In the genomic region with DNA sequence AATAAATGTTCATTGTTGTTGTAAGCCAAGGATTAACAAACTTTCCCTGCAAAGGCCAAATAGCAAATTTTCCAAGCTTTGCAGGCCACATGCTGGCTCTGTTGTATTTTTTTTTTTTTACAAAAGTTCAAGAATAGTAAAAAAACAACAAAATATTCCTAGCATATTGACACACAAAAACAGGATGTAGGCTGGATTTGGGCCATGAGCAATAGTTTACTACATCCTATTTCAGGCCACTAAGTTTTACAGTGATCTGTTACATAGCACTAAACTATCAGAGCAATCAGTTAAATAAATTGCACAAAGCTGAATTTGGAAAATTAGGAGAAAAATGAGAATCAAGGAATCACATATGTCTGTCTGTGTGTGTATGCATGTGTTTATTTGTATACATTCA, we compare ENCODE assay signal across 20 cellular contexts.
DNase-seq lines count a peak whose midpoint lies in the region; ATAC-seq and TF ChIP-seq lines count a peak whose summit lies in the region.
"Had no signal": no experiment of that assay in that cellular context is flagged by ENCODE, and none has a peak within 500 bp of the region (broad histone marks: within the 10 kb centered on the region; RNA-seq: fewer than 3 reads in every experiment).

No MANE protein-coding gene starts in this region.

- H3K4me1 ChIP-seq in right atrium auricular region: peaks cover 0 to 5% of the 10 kb centered on the region in 2 donors
- H3K4me1 ChIP-seq in psoas muscle: no peaks in the 10 kb centered on the region
- H3K4me1 ChIP-seq: BLaER1 treated with 17β-estradiol and CSF1 and Interleukin-3, amounts not matched to agents 10 nM and 100 nM; Caco-2 had no signal

- TF ChIP-seq CTCF in right atrium auricular region (IDR thresholded peaks at IDR 0.05): no peak
- no peak for TF ChIP-seq CTCF in fibroblast of pulmonary artery (IDR thresholded peaks at IDR 0.05; ENCODE audit: low read length, missing control alignments)
- no peak for TF ChIP-seq CTCF in glutamatergic neuron (IDR thresholded peaks at IDR 0.05; ENCODE audit: partially characterized antibody, unreplicated experiment)
- TF ChIP-seq CTCF in psoas muscle (IDR thresholded peaks at IDR 0.05): no peak

- intact Hi-C loops in left ventricle myocardium superior (cut with micrococcal nuclease): no loop called here
- intact Hi-C loops in psoas muscle (cut with DNase I): no loop called here

- H3K36me3 Mint-ChIP-seq in glutamatergic neuron (ENCODE audit: unreplicated experiment): no peaks in the 10 kb centered on the region
- no peaks in the 10 kb centered on the region for H3K36me3 Mint-ChIP-seq in activated CD8-positive, alpha-beta T cell treated with anti-CD3 and anti-CD28 coated beads, Interleukin-2, amount 10 ng/mL, durations not matched to agents 7 days and 5 days (ENCODE audit: low read depth)
- H3K36me3 Mint-ChIP-seq: CD8-positive, alpha-beta T cell had no signal

- peaks cover 5% of the 10 kb centered on the region for H3K27me3 Mint-ChIP-seq in glutamatergic neuron (ENCODE audit: unreplicated experiment)
- no peaks in the 10 kb centered on the region for H3K27me3 Mint-ChIP-seq in activated CD8-positive, alpha-beta T cell treated with anti-CD3 and anti-CD28 coated beads, Interleukin-2, amount 10 ng/mL, durations not matched to agents 7 days and 5 days (ENCODE audit: low read depth)
- H3K27me3 Mint-ChIP-seq: B cell; CD4-positive, alpha-beta T cell had no signal

- no peaks in the 10 kb centered on the region for H3K27me3 ChIP-seq in right atrium auricular region
- no peaks in the 10 kb centered on the region for H3K27me3 ChIP-seq in psoas muscle (ENCODE audit: insufficient read depth in 3 of 3, low read length in 2 of 3)
- H3K27me3 ChIP-seq: BLaER1 treated with 17β-estradiol and CSF1 and Interleukin-3, amounts not matched to agents 10 nM and 100 nM had no signal

- no peak for DNase-seq in left ventricle myocardium superior
- no peak for DNase-seq in right atrium auricular region (ENCODE audit: low spot score)
- DNase-seq in dermis blood vessel endothelial cell: peak; percentile 11
- DNase-seq in fibroblast of pulmonary artery (ENCODE audit: low read depth): peak; percentile 21
- DNase-seq in glutamatergic neuron: no peak
- DNase-seq in psoas muscle: no peak
- no peak for DNase-seq in activated CD8-positive, alpha-beta T cell treated with anti-CD3 and anti-CD28 coated beads, Interleukin-2, amount 10 ng/mL, durations not matched to agents 7 days and 5 days
- DNase-seq: 8988T; ACHN; AML-193; Caco-2; Calu3; CD4-positive, alpha-beta T cell; CD8-positive, alpha-beta T cell; DMS79 treated with DMSO at 0.1 percent for 48 hours; GF-D8 had no signal

- H3K4me1 Mint-ChIP-seq in glutamatergic neuron (ENCODE audit: low read depth, unreplicated experiment): peaks cover 17% of the 10 kb centered on the region
- H3K4me1 Mint-ChIP-seq in activated CD8-positive, alpha-beta T cell treated with anti-CD3 and anti-CD28 coated beads, Interleukin-2, amount 10 ng/mL, durations not matched to agents 7 days and 5 days (ENCODE audit: low read depth): no peaks in the 10 kb centered on the region
- H3K4me1 Mint-ChIP-seq: B cell had no signal

- POLR2A ChIA-PET in activated CD8-positive, alpha-beta T cell treated with anti-CD3 and anti-CD28 coated beads, Interleukin-2, amount 10 ng/mL, durations not matched to agents 7 days and 5 days (lab: Charles Lee): no interaction called here

- H3K9me3 Mint-ChIP-seq in glutamatergic neuron (ENCODE audit: unreplicated experiment): peaks cover 6% of the 10 kb centered on the region
- H3K9me3 Mint-ChIP-seq in activated CD8-positive, alpha-beta T cell treated with anti-CD3 and anti-CD28 coated beads, Interleukin-2, amount 10 ng/mL, durations not matched to agents 7 days and 5 days (ENCODE audit: insufficient read depth): no peaks in the 10 kb centered on the region
- H3K9me3 Mint-ChIP-seq: CD4-positive, alpha-beta T cell; CD8-positive, alpha-beta T cell had no signal

- ATAC-seq in left ventricle myocardium superior (peak; percentile 28), psoas muscle (no peak), HG02840 (IDR thresholded peaks at IDR 0.05; ENCODE audit: low FRiP score, unreplicated experiment) (no peak)
- ATAC-seq in activated CD8-positive, alpha-beta T cell treated with anti-CD3 and anti-CD28 coated beads, Interleukin-2, amount 10 ng/mL, durations not matched to agents 7 days and 5 days: no peak
- ATAC-seq: CD8-positive, alpha-beta T cell had no signal

- H3K4me3 Mint-ChIP-seq in glutamatergic neuron (ENCODE audit: unreplicated experiment): no peak overlapping the region
- no peak overlapping the region for H3K4me3 Mint-ChIP-seq in activated CD8-positive, alpha-beta T cell treated with anti-CD3 and anti-CD28 coated beads, Interleukin-2, amount 10 ng/mL, durations not matched to agents 7 days and 5 days
- H3K4me3 Mint-ChIP-seq: B cell; CD4-positive, alpha-beta T cell; CD8-positive, alpha-beta T cell had no signal

- CTCF ChIA-PET in activated CD8-positive, alpha-beta T cell treated with anti-CD3 and anti-CD28 coated beads, Interleukin-2, amount 10 ng/mL, durations not matched to agents 7 days and 5 days (lab: Charles Lee): no interaction called here

- H3K36me3 ChIP-seq in right atrium auricular region (no peaks in the 10 kb centered on the region), psoas muscle (ENCODE audit: insufficient read depth in 1 of 2, low read depth in 1 of 2) (no peaks in the 10 kb centered on the region)
- H3K36me3 ChIP-seq: BLaER1 treated with 17β-estradiol and CSF1 and Interleukin-3, amounts not matched to agents 10 nM and 100 nM had no signal

- H3K27ac ChIP-seq in right atrium auricular region (no peak overlapping the region), psoas muscle (no peak overlapping the region)
- H3K27ac ChIP-seq: BLaER1 treated with 17β-estradiol and CSF1 and Interleukin-3, amounts not matched to agents 10 nM and 100 nM; C4-2B had no signal

- no peaks in the 10 kb centered on the region for H3K9me3 ChIP-seq in right atrium auricular region
- H3K9me3 ChIP-seq in psoas muscle: no peaks in the 10 kb centered on the region
- H3K9me3 ChIP-seq: BLaER1 treated with 17β-estradiol and CSF1 and Interleukin-3, amounts not matched to agents 10 nM and 100 nM; Caco-2 had no signal

- H3K27ac Mint-ChIP-seq in glutamatergic neuron (ENCODE audit: unreplicated experiment): peak overlapping the region; percentile 53
- H3K27ac Mint-ChIP-seq in activated CD8-positive, alpha-beta T cell treated with anti-CD3 and anti-CD28 coated beads, Interleukin-2, amount 10 ng/mL, durations not matched to agents 7 days and 5 days: no peak overlapping the region
- H3K27ac Mint-ChIP-seq: B cell; CD4-positive, alpha-beta T cell; CD8-positive, alpha-beta T cell had no signal

- H3K4me3 ChIP-seq in right atrium auricular region (no peak overlapping the region), fibroblast of pulmonary artery (replicated peaks; ENCODE audit: low read depth, low read length) (no peak overlapping the region), psoas muscle (no peak overlapping the region)
- H3K4me3 ChIP-seq: BLaER1 treated with 17β-estradiol and CSF1 and Interleukin-3, amounts not matched to agents 10 nM and 100 nM had no signal

Comparison
In these comparisons a context has a peak if more than half of its experiments do, and no peak if none do; other contexts are left out.
1. DNase-seq: peak in dermis blood vessel endothelial cell (single experiment) and fibroblast of pulmonary artery (single experiment); none in left ventricle myocardium superior (single experiment), right atrium auricular region (single experiment), glutamatergic neuron (single experiment), psoas muscle (0 of 2) and activated CD8-positive, alpha-beta T cell treated with anti-CD3 and anti-CD28 coated beads, Interleukin-2, amount 10 ng/mL, durations not matched to agents 7 days and 5 days (single experiment).